ENCODE assay signal across 9 cellular contexts in the genomic region with DNA sequence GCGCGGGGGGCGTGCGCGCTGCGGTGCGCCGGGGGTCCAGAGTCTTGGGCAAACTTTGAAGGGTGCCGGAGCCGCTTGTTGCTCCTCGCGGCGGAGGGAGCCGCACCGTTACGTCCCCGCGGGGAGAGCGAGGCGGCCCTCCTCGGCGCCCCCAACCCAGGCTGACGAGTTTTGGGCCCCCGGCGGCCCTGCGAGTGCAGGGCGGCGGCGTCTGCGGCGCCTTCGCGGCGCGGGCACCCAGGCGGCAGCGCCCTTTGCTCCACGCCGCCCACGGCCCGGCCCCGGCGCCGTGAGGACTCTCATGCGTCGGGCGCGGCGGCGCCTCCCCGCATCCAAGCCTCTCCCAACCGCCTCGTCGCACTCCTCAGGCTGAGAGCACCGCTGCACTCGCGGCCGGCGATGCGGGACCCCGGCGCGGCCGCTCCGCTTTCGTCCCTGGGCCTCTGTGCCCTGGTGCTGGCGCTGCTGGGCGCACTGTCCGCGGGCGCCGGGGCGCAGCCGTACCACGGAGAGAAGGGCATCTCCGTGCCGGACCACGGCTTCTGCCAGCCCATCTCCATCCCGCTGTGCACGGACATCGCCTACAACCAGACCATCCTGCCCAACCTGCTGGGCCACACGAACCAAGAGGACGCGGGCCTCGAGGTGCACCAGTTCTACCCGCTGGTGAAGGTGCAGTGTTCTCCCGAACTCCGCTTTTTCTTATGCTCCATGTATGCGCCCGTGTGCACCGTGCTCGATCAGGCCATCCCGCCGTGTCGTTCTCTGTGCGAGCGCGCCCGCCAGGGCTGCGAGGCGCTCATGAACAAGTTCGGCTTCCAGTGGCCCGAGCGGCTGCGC. TPM values are rescaled to one million over a fixed set of nuclear protein-coding genes. Genes with fewer than 3 reads are reported as not detected.
DNase-seq lines count a peak whose midpoint lies in the region; ATAC-seq and TF ChIP-seq lines count a peak whose summit lies in the region.
"Had no signal": no experiment of that assay in that cellular context is flagged by ENCODE, and none has a peak within 500 bp of the region (broad histone marks: within the 10 kb centered on the region; RNA-seq: fewer than 3 reads in every experiment).

No MANE protein-coding gene starts in this region.

- H3K4me3 ChIP-seq in CD4-positive, alpha-beta memory T cell (ENCODE audit: low read length in 2 of 2), result peak overlapping the region; percentile 23 to 66
- H3K4me3 ChIP-seq in HUES64 (ENCODE audit: low read length) (peak overlapping the region; percentile 83), muscle layer of duodenum (ENCODE audit: low read depth in 1 of 2, low read length in 2 of 2) (peak overlapping the region; percentile 79 to 83), urinary bladder (ENCODE audit: low read depth, low read length) (peak overlapping the region; percentile 81)

- H3K27me3 Mint-ChIP-seq in CD4-positive, alpha-beta memory T cell, result peaks cover 10 to 13% of the 10 kb centered on the region in 2 donors
- peaks cover 14% of the 10 kb centered on the region for H3K27me3 Mint-ChIP-seq in endothelial cell (ENCODE audit: unreplicated experiment)

- no peak overlapping the region for H3K27ac ChIP-seq in CD4-positive, alpha-beta memory T cell (ENCODE audit: low read depth, low read length)
- H3K27ac ChIP-seq in HUES64 (ENCODE audit: low read depth, low read length) (peak overlapping the region; percentile 95), muscle layer of duodenum (ENCODE audit: low read length) (peak overlapping the region; percentile 8), urinary bladder (ENCODE audit: low read depth) (peak overlapping the region; percentile 95)

- H3K4me1 Mint-ChIP-seq in CD4-positive, alpha-beta memory T cell, result peaks cover 8 to 15% (median 10%) of the 10 kb centered on the region in 4 donors
- H3K4me1 Mint-ChIP-seq in endothelial cell (ENCODE audit: unreplicated experiment), result peaks cover 33% of the 10 kb centered on the region

- H3K36me3 Mint-ChIP-seq in CD4-positive, alpha-beta memory T cell, result peaks cover 0 to 9% of the 10 kb centered on the region in 2 donors
- H3K36me3 Mint-ChIP-seq in endothelial cell (ENCODE audit: low read depth, unreplicated experiment), result peaks cover 3% of the 10 kb centered on the region

- TF ChIP-seq CTCF in endothelial cell (IDR thresholded peaks at IDR 0.05; ENCODE audit: unreplicated experiment), result no peak

- peak; percentile 8 for ATAC-seq in GM19467 (IDR thresholded peaks at IDR 0.05; ENCODE audit: unreplicated experiment)

- CTCF ChIA-PET in CD4-positive, alpha-beta memory T cell (lab: Charles Lee; ENCODE audit: partially characterized antibody), result interaction anchor here (1.1 kb wide), 1 partner anchor 9 kb away, joined by 3 read pairs; no protein-coding TSS in a partner anchor

- peaks cover 21% of the 10 kb centered on the region for H3K4me1 ChIP-seq in CD4-positive, alpha-beta memory T cell (ENCODE audit: insufficient read depth, low read length)
- H3K4me1 ChIP-seq in HUES64 (ENCODE audit: insufficient read depth, low read length), result peaks cover 38% of the 10 kb centered on the region
- H3K4me1 ChIP-seq in muscle layer of duodenum (ENCODE audit: control insufficient read depth in 1 of 2, insufficient read depth in 2 of 2, low read length in 2 of 2), result peaks cover 0 to 4% of the 10 kb centered on the region in 2 donors
- H3K4me1 ChIP-seq in urinary bladder (ENCODE audit: insufficient read depth), result no peaks in the 10 kb centered on the region

- H3K27ac Mint-ChIP-seq in CD4-positive, alpha-beta memory T cell, result peak overlapping the region in 6 of 7 donors; percentile 3 to 88 (median 77)
- H3K27ac Mint-ChIP-seq in endothelial cell (ENCODE audit: unreplicated experiment), result no peak overlapping the region

- no peaks in the 10 kb centered on the region for H3K36me3 ChIP-seq in CD4-positive, alpha-beta memory T cell (ENCODE audit: insufficient read depth, low read length)
- peaks cover 35% of the 10 kb centered on the region for H3K36me3 ChIP-seq in HUES64 (ENCODE audit: insufficient read depth, low read length)
- peaks cover 0 to 7% of the 10 kb centered on the region in 2 donors for H3K36me3 ChIP-seq in muscle layer of duodenum (ENCODE audit: control insufficient read depth in 1 of 2, insufficient read depth in 2 of 2, low read length in 2 of 2)
- no peaks in the 10 kb centered on the region for H3K36me3 ChIP-seq in urinary bladder (ENCODE audit: insufficient read depth)

- peaks cover 27% of the 10 kb centered on the region for H3K27me3 ChIP-seq in CD4-positive, alpha-beta memory T cell (ENCODE audit: insufficient read depth, low read length)
- no peaks in the 10 kb centered on the region; the same call in 1 of the 2 replicates for H3K27me3 ChIP-seq in HUES64 (ENCODE audit: insufficient read depth, low read length)
- H3K27me3 ChIP-seq in muscle layer of duodenum (ENCODE audit: low read depth, low read length), result no peaks in the 10 kb centered on the region

- WGBS in HUES64, result under 1% methylated on average over 105 of the region's 105 CpGs
- WGBS in urinary bladder, result under 1% methylated on average over 105 of the region's 105 CpGs

- H3K9ac ChIP-seq in HUES64 (ENCODE audit: low read depth, low read length), result peak overlapping the region; percentile 90

- H3K9me3 ChIP-seq in CD4-positive, alpha-beta memory T cell (ENCODE audit: control insufficient read depth in 1 of 2, low read length in 2 of 2), result no peaks in the 10 kb centered on the region
- no peaks in the 10 kb centered on the region for H3K9me3 ChIP-seq in HUES64 (ENCODE audit: insufficient read depth, low read depth, low read length)
- H3K9me3 ChIP-seq in muscle layer of duodenum (ENCODE audit: control insufficient read depth in 1 of 2, low read length in 2 of 2), result no peaks in the 10 kb centered on the region

- POLR2A ChIA-PET in CD4-positive, alpha-beta memory T cell (lab: Charles Lee; ENCODE audit: partially characterized antibody), result interaction anchor here (0.7 kb wide), 1 partner anchor 203 kb away, joined by 3 read pairs; no protein-coding TSS in a partner anchor

- intact Hi-C loops in CD4-positive, alpha-beta memory T cell (cut with micrococcal nuclease), result loop anchor here (5.0 to 10.0 kb wide), 5 partner anchors 230 to 1660 kb away; a partner anchor contains a TSS

- no peaks in the 10 kb centered on the region for H3K9me3 Mint-ChIP-seq in CD4-positive, alpha-beta memory T cell
- H3K9me3 Mint-ChIP-seq in endothelial cell (ENCODE audit: unreplicated experiment), result no peaks in the 10 kb centered on the region

- DNase-seq in CD4-positive, alpha-beta memory T cell, result peak in 4 of 5 donors; percentile 27 to 40 (median 32)
- peak; percentile 52 for DNase-seq in activated CD4-positive, alpha-beta T cell treated with anti-CD3 and anti-CD28 coated beads for 48 hours
- peak; percentile 35 for DNase-seq in endothelial cell (ENCODE audit: low spot score)
- no peak for DNase-seq in amniotic stem cell (lab: John Stamatoyannopoulos, UW)

- H3K4me3 Mint-ChIP-seq in CD4-positive, alpha-beta memory T cell, result peak overlapping the region in 6 of 8 donors; percentile 90 to 93 (median 92)
- peak overlapping the region; percentile 92 for H3K4me3 Mint-ChIP-seq in endothelial cell (ENCODE audit: unreplicated experiment)

RNA-seq across cellular contexts. Expression of a gene that starts 0.8 kb away (rescaled TPM):
- under 1 TPM; 0.47 to 0.61 TPM for total RNA-seq in CD4-positive, alpha-beta memory T cell
- polyA plus RNA-seq in CD4-positive, alpha-beta memory T cell, result not detected
- polyA plus RNA-seq in HUES64 (2013, experiment 1 of 2), result 124 TPM
- 136 TPM for polyA plus RNA-seq in HUES64 (2013, experiment 2 of 2)
- total RNA-seq in endothelial cell (ENCODE audit: unreplicated experiment) (42.2 TPM), urinary bladder (69.5 TPM)
- 92.2 TPM for polyA plus RNA-seq in urinary bladder

RNA-seq across cellular contexts. Expression of a gene that starts 38.6 kb away (rescaled TPM):
- not detected for total RNA-seq in CD4-positive, alpha-beta memory T cell
- polyA plus RNA-seq in CD4-positive, alpha-beta memory T cell, result not detected
- polyA plus RNA-seq in HUES64 (2013, experiment 1 of 2), result not detected
- polyA plus RNA-seq in HUES64 (2013, experiment 2 of 2), result not detected
- total RNA-seq in endothelial cell (ENCODE audit: unreplicated experiment) (0.08 TPM), urinary bladder (0.16 TPM)
- 0.05 TPM for polyA plus RNA-seq in urinary bladder
- total RNA-seq: NCI-H460 had no signal

Comparison
In these comparisons a context has a peak if more than half of its experiments do, and no peak if none do; other contexts are left out.
1. RNA of a gene that starts 0.8 kb away (total RNA-seq): 69.5 TPM in urinary bladder (single experiment) and 42.2 TPM in endothelial cell (single experiment); 0.47 to 0.61 TPM in CD4-positive, alpha-beta memory T cell; every median in the first group is over 10 times any median in the second.
2. Peak in every context shown above with its lines, with median percentiles within 50 percentile points of each other: H3K4me3 ChIP-seq.